ENCODE assay signal across 8 cellular contexts in the genomic region with DNA sequence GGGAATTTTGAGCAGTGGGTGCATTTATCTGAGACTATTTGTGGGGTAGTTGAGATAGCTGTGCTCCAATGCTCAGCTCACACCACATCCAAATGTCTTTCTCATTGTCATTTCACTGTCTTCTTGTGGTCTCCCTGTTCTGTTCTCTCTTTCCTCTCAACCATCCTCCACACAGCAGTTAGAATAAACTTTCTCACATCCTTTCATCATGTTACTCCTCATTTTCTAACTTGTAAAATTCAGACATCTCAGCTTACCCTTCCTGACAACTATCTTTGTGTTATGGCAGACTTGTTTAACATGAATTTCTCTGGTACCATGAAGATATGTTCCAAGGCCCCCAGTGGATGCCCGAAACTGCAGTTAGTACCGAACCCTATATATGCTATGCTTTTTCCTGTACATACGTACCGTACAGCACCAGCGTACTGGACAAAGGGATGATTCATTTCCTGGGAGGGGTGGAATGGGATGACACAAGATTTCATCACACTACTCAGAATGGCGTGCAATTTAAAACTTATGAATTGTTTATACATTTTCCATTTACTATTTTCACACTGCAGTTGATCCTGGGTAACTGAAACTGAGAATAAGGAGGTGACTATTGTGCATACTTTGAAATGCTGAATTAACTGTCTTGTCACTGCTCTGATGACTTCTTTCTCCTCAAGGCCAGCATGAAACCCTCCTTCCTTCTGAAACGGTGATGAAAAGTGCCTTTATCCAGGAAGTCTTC.
DNase-seq lines count a peak whose midpoint lies in the region; ATAC-seq and TF ChIP-seq lines count a peak whose summit lies in the region.

No MANE protein-coding gene starts in this region.

- peak overlapping the region; percentile 97 for H3K27ac Mint-ChIP-seq in T-helper 1 cell treated with Interleukin-12 subunit alpha and Interleukin-12 subunit beta and Interleukin-4 antibody, amounts not matched to agents 30 μg/mL and 1 μg/mL, for 36 hours
- no peak overlapping the region for H3K27ac Mint-ChIP-seq in endothelial cell (ENCODE audit: unreplicated experiment)

- TF ChIP-seq POLR2A in sigmoid colon (IDR thresholded peaks at IDR 0.05): no peak

- peaks cover 0 to 14% (median 2%) of the 10 kb centered on the region in 4 donors for H3K4me1 ChIP-seq in sigmoid colon

- TF ChIP-seq EP300 in sigmoid colon (IDR thresholded peaks at IDR 0.05): no peak

- peak overlapping the region; percentile 76 for H3K4me3 Mint-ChIP-seq in T-helper 1 cell treated with Interleukin-12 subunit alpha and Interleukin-12 subunit beta and Interleukin-4 antibody, amounts not matched to agents 30 μg/mL and 1 μg/mL, for 36 hours
- no peak overlapping the region for H3K4me3 Mint-ChIP-seq in endothelial cell (ENCODE audit: unreplicated experiment)

- WGBS in sigmoid colon, 2 donors: 77 to 82% methylated on average over 7 of the region's 7 CpGs

- H3K36me3 ChIP-seq in sigmoid colon: no peaks in the 10 kb centered on the region

- H3K27me3 Mint-ChIP-seq in T-helper 1 cell treated with Interleukin-12 subunit alpha and Interleukin-12 subunit beta and Interleukin-4 antibody, amounts not matched to agents 30 μg/mL and 1 μg/mL, for 36 hours (ENCODE audit: low read depth): no peaks in the 10 kb centered on the region
- no peaks in the 10 kb centered on the region for H3K27me3 Mint-ChIP-seq in endothelial cell (ENCODE audit: unreplicated experiment)

- H3K9me3 Mint-ChIP-seq in T-helper 1 cell treated with Interleukin-12 subunit alpha and Interleukin-12 subunit beta and Interleukin-4 antibody, amounts not matched to agents 30 μg/mL and 1 μg/mL, for 36 hours: peaks cover 5% of the 10 kb centered on the region
- peaks cover 11% of the 10 kb centered on the region for H3K9me3 Mint-ChIP-seq in endothelial cell (ENCODE audit: unreplicated experiment)

- no peak overlapping the region for H3K4me3 ChIP-seq in sigmoid colon

- H3K27me3 ChIP-seq in sigmoid colon: no peaks in the 10 kb centered on the region

- H3K9me3 ChIP-seq in sigmoid colon: no peaks in the 10 kb centered on the region

- no peak for DNase-seq in activated CD4-positive, CD25-positive, alpha-beta regulatory T cell treated with anti-CD3 and anti-CD28 coated beads, Interleukin-2, amount 50 U/mL, for 72 hours
- peak; percentile 63 for DNase-seq in dermis blood vessel endothelial cell
- peak; percentile 22 to 32 for DNase-seq in stimulated activated CD8-positive, alpha-beta memory T cell treated with anti-CD3 and anti-CD28 coated beads, Interleukin-15, amount 100 ng/mL, for 48 hours (ENCODE audit: low read depth in 2 of 2)
- DNase-seq in NCI-H526 treated with DMSO at 0.1 percent for 48 hours (lab: John Stamatoyannopoulos, UW): no peak
- DNase-seq in sigmoid colon: no peak
- DNase-seq in endothelial cell (ENCODE audit: low spot score): no peak

- TF ChIP-seq CTCF in sigmoid colon (IDR thresholded peaks at IDR 0.05) (no peak), endothelial cell (IDR thresholded peaks at IDR 0.05; ENCODE audit: unreplicated experiment) (no peak)

- peaks cover 17% of the 10 kb centered on the region for H3K36me3 Mint-ChIP-seq in T-helper 1 cell treated with Interleukin-12 subunit alpha and Interleukin-12 subunit beta and Interleukin-4 antibody, amounts not matched to agents 30 μg/mL and 1 μg/mL, for 36 hours (ENCODE audit: low read depth)
- peaks cover 7% of the 10 kb centered on the region for H3K36me3 Mint-ChIP-seq in endothelial cell (ENCODE audit: low read depth, unreplicated experiment)

- H3K27ac ChIP-seq in sigmoid colon: no peak overlapping the region

- peaks cover 59% of the 10 kb centered on the region for H3K4me1 Mint-ChIP-seq in T-helper 1 cell treated with Interleukin-12 subunit alpha and Interleukin-12 subunit beta and Interleukin-4 antibody, amounts not matched to agents 30 μg/mL and 1 μg/mL, for 36 hours (ENCODE audit: low read depth)
- H3K4me1 Mint-ChIP-seq in endothelial cell (ENCODE audit: unreplicated experiment): peaks cover 17% of the 10 kb centered on the region

- intact Hi-C loops in sigmoid colon (cut with DNase I): no loop called here

- ATAC-seq in activated CD4-positive, CD25-positive, alpha-beta regulatory T cell treated with anti-CD3 and anti-CD28 coated beads, Interleukin-2, amount 50 U/mL, for 24 hours: peak; percentile 86 to 88

Comparison
In these comparisons a context has a peak if more than half of its experiments do, and no peak if none do; other contexts are left out.
1. DNase-seq: peak in dermis blood vessel endothelial cell (single experiment) and stimulated activated CD8-positive, alpha-beta memory T cell treated with anti-CD3 and anti-CD28 coated beads, Interleukin-15, amount 100 ng/mL, for 48 hours (2 of 2); none in activated CD4-positive, CD25-positive, alpha-beta regulatory T cell treated with anti-CD3 and anti-CD28 coated beads, Interleukin-2, amount 50 U/mL, for 72 hours (single experiment), NCI-H526 treated with DMSO at 0.1 percent for 48 hours (single experiment), sigmoid colon (single experiment) and endothelial cell (single experiment).